ENCODE assay signal across 18 cellular contexts in the genomic region with DNA sequence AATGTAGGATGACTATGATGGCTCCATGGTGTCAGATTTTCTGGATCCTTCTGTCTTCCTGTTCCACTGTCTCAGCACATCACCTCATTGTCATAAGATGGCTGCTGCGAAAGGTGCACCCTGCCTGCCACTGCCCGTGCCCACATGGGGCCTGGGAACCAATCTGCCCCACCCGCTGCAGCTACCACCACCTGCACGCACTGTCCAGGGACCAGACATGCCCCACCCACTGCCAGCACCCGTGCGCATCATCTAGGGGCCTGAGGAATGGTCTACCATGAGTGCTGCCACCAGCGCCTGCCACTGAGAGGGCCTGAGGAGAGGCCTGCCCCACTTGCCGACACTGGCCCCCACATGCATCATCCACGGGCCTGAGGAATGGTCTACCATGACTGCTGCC. TPM values are rescaled to one million over a fixed set of nuclear protein-coding genes. Genes with fewer than 3 reads are reported as not detected.
DNase-seq lines count a peak whose midpoint lies in the region; ATAC-seq and TF ChIP-seq lines count a peak whose summit lies in the region.
"Had no signal": no experiment of that assay in that cellular context is flagged by ENCODE, and none has a peak within 500 bp of the region (broad histone marks: within the 10 kb centered on the region; RNA-seq: fewer than 3 reads in every experiment).

No MANE protein-coding gene starts in this region.

- ATAC-seq in SK-N-SH treated with all-trans-retinoic acid at 6 μM for 48 hours: no peak
- ATAC-seq: GM12878, HepG2 had no signal

- CTCF ChIA-PET in HEK293T (lab: Yijun Ruan, JAX): no interaction called here

- H3K4me1 Mint-ChIP-seq in osteocyte (ENCODE audit: unreplicated experiment): no peaks in the 10 kb centered on the region

- H3K36me3 Mint-ChIP-seq in osteocyte (ENCODE audit: unreplicated experiment): peaks cover 5% of the 10 kb centered on the region

- no peak overlapping the region for H3K4me3 Mint-ChIP-seq in osteocyte (ENCODE audit: unreplicated experiment)
- H3K4me3 Mint-ChIP-seq: CD4-positive, alpha-beta T cell had no signal

- DNase-seq in activated effector memory CD4-positive, alpha-beta T cell treated with anti-CD3 and anti-CD28 coated beads, Interleukin-2, amount 50 U/mL, for 16 hours: peak; percentile 34
- no peak for DNase-seq in activated effector memory CD4-positive, alpha-beta T cell treated with Interleukin-2 at 50 U/mL for 16 hours
- DNase-seq in D341Med (ENCODE audit: low spot score): peak; percentile 15
- DNase-seq in HEK293T (ENCODE audit: extremely low spot score): peak; percentile 1
- DNase-seq in osteocyte (ENCODE audit: extremely low spot score, unreplicated experiment): peak; percentile 77
- DNase-seq in caudate nucleus (lab: John Stamatoyannopoulos, UW): no peak
- DNase-seq in HuH-7.5 (ENCODE audit: low spot score): no peak
- DNase-seq: BE2C; C1 segment of cervical spinal cord; Caco-2; CD4-positive, alpha-beta T cell; DMS153; DMS79; GOT3; KG1 had no signal

- no peaks in the 10 kb centered on the region for H3K27me3 Mint-ChIP-seq in osteocyte (ENCODE audit: unreplicated experiment)

- no peak for TF ChIP-seq CTCF in osteocyte (IDR thresholded peaks at IDR 0.05)

- no peak overlapping the region for H3K27ac ChIP-seq in caudate nucleus (ENCODE audit: low read depth, low read length)

- H3K27ac Mint-ChIP-seq in osteocyte (ENCODE audit: unreplicated experiment): no peak overlapping the region
- H3K27ac Mint-ChIP-seq: CD4-positive, alpha-beta T cell had no signal

- H3K9me3 Mint-ChIP-seq in osteocyte (ENCODE audit: unreplicated experiment): peaks cover 27% of the 10 kb centered on the region

- POLR2A ChIA-PET in HEK293T (lab: Yijun Ruan, JAX): no interaction called here

TF ChIP-seq in HEK293T, 16 proteins besides CTCF, POLR2A, EP300 and RAD21:
- no peak for TF ChIP-seq FOXK2 (IDR thresholded peaks at IDR 0.05)
- no peak for TF ChIP-seq PKNOX1 (IDR thresholded peaks at IDR 0.05)
- no peak for TF ChIP-seq TARDBP (IDR thresholded peaks at IDR 0.05)
- no peak for TF ChIP-seq ELF4 (IDR thresholded peaks at IDR 0.05)
- no peak for TF ChIP-seq L3MBTL2 (conservative IDR thresholded peaks at IDR 0.05)
- no peak for TF ChIP-seq BHLHE40 (IDR thresholded peaks at IDR 0.05; ENCODE audit: borderline replicate concordance)
- no peak for TF ChIP-seq SUZ12 (IDR thresholded peaks at IDR 0.05)

TF ChIP-seq in SK-N-SH treated with all-trans-retinoic acid at 6 μM for 48 hours, 23 proteins besides CTCF, POLR2A, EP300 and RAD21:
- TF ChIP-seq ZNF70 (CRISPR knock-in tag; IDR thresholded peaks at IDR 0.05): no peak
- TF ChIP-seq GLIS3 (CRISPR knock-in tag; IDR thresholded peaks at IDR 0.05): no peak
- no peak for TF ChIP-seq BACH2 (CRISPR knock-in tag; IDR thresholded peaks at IDR 0.05; ENCODE audit: borderline replicate concordance)
- TF ChIP-seq ESRRG (CRISPR knock-in tag; IDR thresholded peaks at IDR 0.05): no peak
- TF ChIP-seq PPARA (CRISPR knock-in tag; IDR thresholded peaks at IDR 0.05; ENCODE audit: borderline replicate concordance): no peak
- TF ChIP-seq ISL1 (CRISPR knock-in tag; IDR thresholded peaks at IDR 0.05): no peak
- TF ChIP-seq ZNF8 (CRISPR knock-in tag; IDR thresholded peaks at IDR 0.05): no peak
- TF ChIP-seq RARB (CRISPR knock-in tag; IDR thresholded peaks at IDR 0.05): no peak
- no peak for TF ChIP-seq CSDC2 (CRISPR knock-in tag; IDR thresholded peaks at IDR 0.05)
- no peak for TF ChIP-seq OSR1 (CRISPR knock-in tag; IDR thresholded peaks at IDR 0.05)
- TF ChIP-seq, protein P1, sequence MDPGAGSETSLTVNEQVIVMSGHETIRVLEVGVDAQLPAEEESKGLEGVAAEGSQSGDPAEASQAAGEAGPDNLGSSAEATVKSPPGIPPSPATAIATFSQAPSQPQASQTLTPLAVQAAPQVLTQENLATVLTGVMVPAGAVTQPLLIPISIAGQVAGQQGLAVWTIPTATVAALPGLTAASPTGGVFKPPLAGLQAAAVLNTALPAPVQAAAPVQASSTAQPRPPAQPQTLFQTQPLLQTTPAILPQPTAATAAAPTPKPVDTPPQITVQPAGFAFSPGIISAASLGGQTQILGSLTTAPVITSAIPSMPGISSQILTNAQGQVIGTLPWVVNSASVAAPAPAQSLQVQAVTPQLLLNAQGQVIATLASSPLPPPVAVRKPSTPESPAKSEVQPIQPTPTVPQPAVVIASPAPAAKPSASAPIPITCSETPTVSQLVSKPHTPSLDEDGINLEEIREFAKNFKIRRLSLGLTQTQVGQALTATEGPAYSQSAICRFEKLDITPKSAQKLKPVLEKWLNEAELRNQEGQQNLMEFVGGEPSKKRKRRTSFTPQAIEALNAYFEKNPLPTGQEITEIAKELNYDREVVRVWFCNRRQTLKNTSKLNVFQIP (CRISPR knock-in tag; IDR thresholded peaks at IDR 0.05; ENCODE audit: borderline replicate concordance, low read depth): no peak
- TF ChIP-seq ZNF565 (CRISPR knock-in tag; conservative IDR thresholded peaks at IDR 0.05; ENCODE audit: low read depth): no peak
- no peak for TF ChIP-seq TSHZ2 (CRISPR knock-in tag; IDR thresholded peaks at IDR 0.05)

RNA-seq across cellular contexts. Expression of gene CYP46A1, which starts 23.8 kb away (rescaled TPM):
- 1.3 and 1.8 TPM in 2 replicates for total RNA-seq in osteocyte
- total RNA-seq: GM12878, HepG2 had no signal

Comparison
In these comparisons a context has a peak if more than half of its experiments do, and no peak if none do; other contexts are left out.
1. DNase-seq: peak in activated effector memory CD4-positive, alpha-beta T cell treated with anti-CD3 and anti-CD28 coated beads, Interleukin-2, amount 50 U/mL, for 16 hours (single experiment), D341Med (single experiment), HEK293T (single experiment) and osteocyte (single experiment); none in activated effector memory CD4-positive, alpha-beta T cell treated with Interleukin-2 at 50 U/mL for 16 hours (single experiment), caudate nucleus (0 of 61) and HuH-7.5 (single experiment).